Comparison of ENCODE assay signal across 8 cellular contexts in genomic region chr12:2336409-2336829, GRCh38.
DNase-seq lines count a peak whose midpoint lies in the region; ATAC-seq and TF ChIP-seq lines count a peak whose summit lies in the region.

No MANE protein-coding gene starts in this region.

- ATAC-seq in GM21515 (IDR thresholded peaks at IDR 0.05; ENCODE audit: unreplicated experiment), result peak; percentile 92

- H3K27ac Mint-ChIP-seq in Calu3 (ENCODE audit: unreplicated experiment) (peak overlapping the region; percentile 92), mesothelial cell of epicardium (peak overlapping the region; percentile 92)
- no peak overlapping the region for H3K27ac Mint-ChIP-seq in activated CD4-positive, alpha-beta T cell treated with anti-CD3 and anti-CD28 coated beads, Interleukin-2, amount 10 ng/mL, durations not matched to agents 7 days and 5 days

- H3K4me3 ChIP-seq in breast epithelium, result no peak overlapping the region
- no peak overlapping the region for H3K4me3 ChIP-seq in BE2C (ENCODE audit: low read depth, low read length)
- H3K4me3 ChIP-seq in effector memory CD4-positive, alpha-beta T cell (ENCODE audit: insufficient read depth, low read depth, low read length, poor library complexity, severe bottlenecking), result no peak overlapping the region

- CTCF ChIA-PET in Calu3 (lab: Charles Lee), result interaction anchor here (0.7 to 0.9 kb wide), 2 partner anchors 8 to 52 kb away, joined by 3 to 6 read pairs; no protein-coding TSS in a partner anchor
- CTCF ChIA-PET in activated CD4-positive, alpha-beta T cell treated with anti-CD3 and anti-CD28 coated beads, Interleukin-2, amount 10 ng/mL, durations not matched to agents 7 days and 5 days (lab: Charles Lee), result interaction anchor here (0.6 kb wide), 1 partner anchor 88 kb away, joined by 3 read pairs; no protein-coding TSS in a partner anchor

- H3K9me3 ChIP-seq in breast epithelium (no peaks in the 10 kb centered on the region), BE2C (no peaks in the 10 kb centered on the region)
- no peaks in the 10 kb centered on the region for H3K9me3 ChIP-seq in effector memory CD4-positive, alpha-beta T cell (ENCODE audit: control insufficient read depth, low read length)

- H3K4me1 ChIP-seq in breast epithelium (no peaks in the 10 kb centered on the region), BE2C (no peaks in the 10 kb centered on the region)
- H3K4me1 ChIP-seq in effector memory CD4-positive, alpha-beta T cell (ENCODE audit: control insufficient read depth, insufficient read depth, low read length, poor library complexity, severe bottlenecking), result no peaks in the 10 kb centered on the region

- H3K27me3 Mint-ChIP-seq in Calu3 (ENCODE audit: unreplicated experiment) (no peaks in the 10 kb centered on the region), mesothelial cell of epicardium (ENCODE audit: low read depth) (no peaks in the 10 kb centered on the region)
- H3K27me3 Mint-ChIP-seq in activated CD4-positive, alpha-beta T cell treated with anti-CD3 and anti-CD28 coated beads, Interleukin-2, amount 10 ng/mL, durations not matched to agents 7 days and 5 days, result no peaks in the 10 kb centered on the region

- H3K4me3 Mint-ChIP-seq in Calu3 (ENCODE audit: low read depth, unreplicated experiment) (no peak overlapping the region), mesothelial cell of epicardium (no peak overlapping the region)
- H3K4me3 Mint-ChIP-seq in activated CD4-positive, alpha-beta T cell treated with anti-CD3 and anti-CD28 coated beads, Interleukin-2, amount 10 ng/mL, durations not matched to agents 7 days and 5 days, result no peak overlapping the region

- H3K27me3 ChIP-seq in breast epithelium (no peaks in the 10 kb centered on the region), BE2C (no peaks in the 10 kb centered on the region; the same call in 1 of the 2 replicates)
- no peaks in the 10 kb centered on the region for H3K27me3 ChIP-seq in effector memory CD4-positive, alpha-beta T cell (replicated peaks; ENCODE audit: control insufficient read depth, insufficient read depth, low read length, poor library complexity, severe bottlenecking)

- no peak for TF ChIP-seq CTCF in Calu3 (IDR thresholded peaks at IDR 0.05; ENCODE audit: unreplicated experiment)
- no peak for TF ChIP-seq CTCF in breast epithelium (IDR thresholded peaks at IDR 0.05)
- no peak for TF ChIP-seq CTCF in mesothelial cell of epicardium (IDR thresholded peaks at IDR 0.05; ENCODE audit: unreplicated experiment)
- no peak for TF ChIP-seq CTCF in BE2C (IDR thresholded peaks at IDR 0.05; ENCODE audit: low read depth, low read length)

- intact Hi-C loops in Calu3 (cut with micrococcal nuclease; ENCODE audit: unreplicated experiment) (no loop called here), breast epithelium (cut with DNase I; ENCODE audit: low total_unique reads) (no loop called here)

- H3K27ac ChIP-seq in breast epithelium, result peak overlapping the region; percentile 67 to 72
- H3K27ac ChIP-seq in effector memory CD4-positive, alpha-beta T cell (ENCODE audit: insufficient read depth, low read length, poor library complexity, severe bottlenecking), result no peak overlapping the region

- no TSS peak for BruUV-seq in Calu3 (replicated peaks; lab: Mats Ljungman, UMichigan)

- H3K4me1 Mint-ChIP-seq in Calu3 (ENCODE audit: low read depth, unreplicated experiment) (peaks cover 34% of the 10 kb centered on the region), mesothelial cell of epicardium (peaks cover 54% of the 10 kb centered on the region)
- H3K4me1 Mint-ChIP-seq in activated CD4-positive, alpha-beta T cell treated with anti-CD3 and anti-CD28 coated beads, Interleukin-2, amount 10 ng/mL, durations not matched to agents 7 days and 5 days, result no peaks in the 10 kb centered on the region

- no peak for TF ChIP-seq POLR2A in breast epithelium (IDR thresholded peaks at IDR 0.05)

- DNase-seq in Calu3 (peak; percentile 40), HT1080 (ENCODE audit: low read depth) (peak; percentile 94), breast epithelium (ENCODE audit: low spot score in 2 of 2) (no peak), mesothelial cell of epicardium (ENCODE audit: low spot score in 2 of 2, unreplicated experiment in 2 of 2) (no peak), BE2C (no peak)
- DNase-seq in activated CD4-positive, alpha-beta T cell treated with anti-CD3 and anti-CD28 coated beads, Interleukin-2, amount 10 ng/mL, durations not matched to agents 7 days and 5 days, result no peak
- no peak for DNase-seq in effector memory CD4-positive, alpha-beta T cell

- H3K9me3 Mint-ChIP-seq in Calu3 (ENCODE audit: low read depth, unreplicated experiment) (no peaks in the 10 kb centered on the region), mesothelial cell of epicardium (peaks cover 3% of the 10 kb centered on the region)
- H3K9me3 Mint-ChIP-seq in activated CD4-positive, alpha-beta T cell treated with anti-CD3 and anti-CD28 coated beads, Interleukin-2, amount 10 ng/mL, durations not matched to agents 7 days and 5 days, result no peaks in the 10 kb centered on the region

- POLR2A ChIA-PET in activated CD4-positive, alpha-beta T cell treated with anti-CD3 and anti-CD28 coated beads, Interleukin-2, amount 10 ng/mL, durations not matched to agents 7 days and 5 days (lab: Charles Lee), result no interaction called here

- no peaks in the 10 kb centered on the region for H3K36me3 ChIP-seq in breast epithelium
- no peaks in the 10 kb centered on the region for H3K36me3 ChIP-seq in BE2C
- no peaks in the 10 kb centered on the region for H3K36me3 ChIP-seq in effector memory CD4-positive, alpha-beta T cell (ENCODE audit: control insufficient read depth, insufficient read depth, low read length)

- H3K36me3 Mint-ChIP-seq in Calu3 (ENCODE audit: insufficient read depth, unreplicated experiment) (peaks cover 9% of the 10 kb centered on the region), mesothelial cell of epicardium (peaks cover 4% of the 10 kb centered on the region)
- no peaks in the 10 kb centered on the region for H3K36me3 Mint-ChIP-seq in activated CD4-positive, alpha-beta T cell treated with anti-CD3 and anti-CD28 coated beads, Interleukin-2, amount 10 ng/mL, durations not matched to agents 7 days and 5 days (ENCODE audit: low read depth)

Comparison
In these comparisons a context has a peak if more than half of its experiments do, and no peak if none do; other contexts are left out.
1. DNase-seq: peak in Calu3 (single experiment) and HT1080 (single experiment); none in breast epithelium (0 of 2), mesothelial cell of epicardium (0 of 2), activated CD4-positive, alpha-beta T cell treated with anti-CD3 and anti-CD28 coated beads, Interleukin-2, amount 10 ng/mL, durations not matched to agents 7 days and 5 days (single experiment), BE2C (single experiment) and effector memory CD4-positive, alpha-beta T cell (0 of 3).